1 cellular context compared by ENCODE assay signal in the genomic region with DNA sequence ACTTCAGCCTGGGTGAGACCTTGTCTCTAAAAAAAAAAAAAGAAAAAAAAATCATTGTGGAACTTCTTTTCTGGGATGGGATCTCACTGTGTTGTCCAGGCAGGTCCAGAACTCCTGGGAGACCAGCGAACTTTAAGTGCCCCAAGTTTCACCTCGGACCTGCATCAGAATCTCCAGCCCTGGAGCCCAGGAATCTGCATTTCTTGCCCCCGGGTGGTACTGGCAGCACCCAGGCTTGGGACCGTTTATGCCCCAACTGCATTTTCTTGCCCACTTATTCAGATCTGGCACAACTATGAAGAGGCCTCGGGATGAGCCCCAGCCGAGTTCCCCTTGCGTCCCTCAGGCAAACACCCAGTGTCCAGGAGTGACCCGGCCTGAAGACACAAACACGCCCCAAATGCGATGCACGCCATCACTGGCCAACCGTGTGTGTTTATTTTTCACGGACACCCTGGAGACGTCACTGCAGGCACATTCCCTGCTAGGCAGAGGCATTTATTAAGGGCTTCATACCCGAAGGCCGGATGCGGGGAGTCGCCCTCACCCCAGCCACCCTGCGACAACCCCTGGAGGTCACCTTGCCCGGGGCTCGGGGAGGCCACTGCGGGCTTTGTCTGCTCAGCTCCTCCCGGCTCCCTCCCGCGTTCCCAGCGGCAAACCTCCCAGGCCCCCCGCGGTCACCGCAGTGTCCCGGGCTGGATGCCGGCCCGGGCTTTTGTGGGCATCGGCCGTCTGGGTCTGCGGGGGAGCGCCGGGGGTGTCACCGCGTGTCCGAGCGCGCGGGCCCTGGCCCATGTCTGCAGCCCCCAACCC.
TF ChIP-seq lines count a peak whose summit lies in the region.

No MANE protein-coding gene starts in this region.

TF ChIP-seq in HepG2, 621 proteins besides CTCF, POLR2A, EP300 and RAD21 (continued from another document):
- no peak for TF ChIP-seq KAT2B (IDR thresholded peaks at IDR 0.05; ENCODE audit: borderline replicate concordance, low read depth, low read length)
- TF ChIP-seq MAFK (conservative IDR thresholded peaks at IDR 0.05 in 1 of 2, IDR thresholded peaks at IDR 0.05 in 1 of 2; ENCODE audit: low read length in 2 of 2) = no peak
- TF ChIP-seq MTF2 (CRISPR knock-in tag; IDR thresholded peaks at IDR 0.05; ENCODE audit: borderline replicate concordance) = no peak
- peak; percentile 50; the same call in 1 of the 2 replicates for TF ChIP-seq CBFB (CRISPR knock-in tag; IDR thresholded peaks at IDR 0.05)
- TF ChIP-seq, protein P1, sequence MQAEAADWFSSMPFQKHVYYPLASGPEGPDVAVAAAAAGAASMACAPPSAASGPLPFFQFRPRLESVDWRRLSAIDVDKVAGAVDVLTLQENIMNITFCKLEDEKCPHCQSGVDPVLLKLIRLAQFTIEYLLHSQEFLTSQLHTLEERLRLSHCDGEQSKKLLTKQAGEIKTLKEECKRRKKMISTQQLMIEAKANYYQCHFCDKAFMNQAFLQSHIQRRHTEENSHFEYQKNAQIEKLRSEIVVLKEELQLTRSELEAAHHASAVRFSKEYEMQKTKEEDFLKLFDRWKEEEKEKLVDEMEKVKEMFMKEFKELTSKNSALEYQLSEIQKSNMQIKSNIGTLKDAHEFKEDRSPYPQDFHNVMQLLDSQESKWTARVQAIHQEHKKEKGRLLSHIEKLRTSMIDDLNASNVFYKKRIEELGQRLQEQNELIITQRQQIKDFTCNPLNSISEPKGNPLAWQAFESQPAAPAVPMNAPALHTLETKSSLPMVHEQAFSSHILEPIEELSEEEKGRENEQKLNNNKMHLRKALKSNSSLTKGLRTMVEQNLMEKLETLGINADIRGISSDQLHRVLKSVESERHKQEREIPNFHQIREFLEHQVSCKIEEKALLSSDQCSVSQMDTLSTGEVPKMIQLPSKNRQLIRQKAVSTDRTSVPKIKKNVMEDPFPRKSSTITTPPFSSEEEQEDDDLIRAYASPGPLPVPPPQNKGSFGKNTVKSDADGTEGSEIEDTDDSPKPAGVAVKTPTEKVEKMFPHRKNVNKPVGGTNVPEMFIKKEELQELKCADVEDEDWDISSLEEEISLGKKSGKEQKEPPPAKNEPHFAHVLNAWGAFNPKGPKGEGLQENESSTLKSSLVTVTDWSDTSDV (CRISPR knock-in tag; IDR thresholded peaks at IDR 0.05) = 0 out of 2 replicates have a peak, but pooled peaks have one; percentile 2
- no peak for TF ChIP-seq SOX6 (IDR thresholded peaks at IDR 0.05)
- TF ChIP-seq SOX6 (CRISPR knock-in tag; IDR thresholded peaks at IDR 0.05) = peak; percentile 60
- TF ChIP-seq ASH2L (IDR thresholded peaks at IDR 0.05; ENCODE audit: insufficient read length, low read depth, low read length) = peak; percentile 47
- 0 out of 2 replicates have a peak, but pooled peaks have one; percentile 60 for TF ChIP-seq ZNF224 (CRISPR knock-in tag; IDR thresholded peaks at IDR 0.05)
- TF ChIP-seq BCL6 (CRISPR knock-in tag; IDR thresholded peaks at IDR 0.05) = no peak; the same call in 1 of the 2 replicates
- TF ChIP-seq FOXA1 (IDR thresholded peaks at IDR 0.05) = no peak
- TF ChIP-seq FOXA1 (CRISPR knock-in tag; IDR thresholded peaks at IDR 0.05) = peak; percentile 64
- TF ChIP-seq, protein P2, sequence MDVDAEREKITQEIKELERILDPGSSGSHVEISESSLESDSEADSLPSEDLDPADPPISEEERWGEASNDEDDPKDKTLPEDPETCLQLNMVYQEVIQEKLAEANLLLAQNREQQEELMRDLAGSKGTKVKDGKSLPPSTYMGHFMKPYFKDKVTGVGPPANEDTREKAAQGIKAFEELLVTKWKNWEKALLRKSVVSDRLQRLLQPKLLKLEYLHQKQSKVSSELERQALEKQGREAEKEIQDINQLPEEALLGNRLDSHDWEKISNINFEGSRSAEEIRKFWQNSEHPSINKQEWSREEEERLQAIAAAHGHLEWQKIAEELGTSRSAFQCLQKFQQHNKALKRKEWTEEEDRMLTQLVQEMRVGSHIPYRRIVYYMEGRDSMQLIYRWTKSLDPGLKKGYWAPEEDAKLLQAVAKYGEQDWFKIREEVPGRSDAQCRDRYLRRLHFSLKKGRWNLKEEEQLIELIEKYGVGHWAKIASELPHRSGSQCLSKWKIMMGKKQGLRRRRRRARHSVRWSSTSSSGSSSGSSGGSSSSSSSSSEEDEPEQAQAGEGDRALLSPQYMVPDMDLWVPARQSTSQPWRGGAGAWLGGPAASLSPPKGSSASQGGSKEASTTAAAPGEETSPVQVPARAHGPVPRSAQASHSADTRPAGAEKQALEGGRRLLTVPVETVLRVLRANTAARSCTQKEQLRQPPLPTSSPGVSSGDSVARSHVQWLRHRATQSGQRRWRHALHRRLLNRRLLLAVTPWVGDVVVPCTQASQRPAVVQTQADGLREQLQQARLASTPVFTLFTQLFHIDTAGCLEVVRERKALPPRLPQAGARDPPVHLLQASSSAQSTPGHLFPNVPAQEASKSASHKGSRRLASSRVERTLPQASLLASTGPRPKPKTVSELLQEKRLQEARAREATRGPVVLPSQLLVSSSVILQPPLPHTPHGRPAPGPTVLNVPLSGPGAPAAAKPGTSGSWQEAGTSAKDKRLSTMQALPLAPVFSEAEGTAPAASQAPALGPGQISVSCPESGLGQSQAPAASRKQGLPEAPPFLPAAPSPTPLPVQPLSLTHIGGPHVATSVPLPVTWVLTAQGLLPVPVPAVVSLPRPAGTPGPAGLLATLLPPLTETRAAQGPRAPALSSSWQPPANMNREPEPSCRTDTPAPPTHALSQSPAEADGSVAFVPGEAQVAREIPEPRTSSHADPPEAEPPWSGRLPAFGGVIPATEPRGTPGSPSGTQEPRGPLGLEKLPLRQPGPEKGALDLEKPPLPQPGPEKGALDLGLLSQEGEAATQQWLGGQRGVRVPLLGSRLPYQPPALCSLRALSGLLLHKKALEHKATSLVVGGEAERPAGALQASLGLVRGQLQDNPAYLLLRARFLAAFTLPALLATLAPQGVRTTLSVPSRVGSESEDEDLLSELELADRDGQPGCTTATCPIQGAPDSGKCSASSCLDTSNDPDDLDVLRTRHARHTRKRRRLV (CRISPR knock-in tag; IDR thresholded peaks at IDR 0.05) = peak; percentile 74; the same call in 1 of the 2 replicates
TF ChIP-seq in HepG2: peak in this region for 176.
